Comparison of ENCODE assay signal across 7 cellular contexts in genomic region chr3:152267319-152267689, GRCh38. TPM values are rescaled to one million over a fixed set of nuclear protein-coding genes. Genes with fewer than 3 reads are reported as not detected.
DNase-seq lines count a peak whose midpoint lies in the region; ATAC-seq, FAIRE-seq and TF ChIP-seq lines count a peak whose summit lies in the region.

No MANE protein-coding gene starts in this region.

- no peaks in the 10 kb centered on the region for H3K9me3 ChIP-seq in T-helper 17 cell (ENCODE audit: control insufficient read depth, low read length, poor library complexity, severe bottlenecking)
- no peaks in the 10 kb centered on the region for H3K9me3 ChIP-seq in gastroesophageal sphincter

- H3K9me3 Mint-ChIP-seq in stimulated activated naive B cell treated with anti-CD40 and anti-IgM and Interleukin-4, amounts not matched to agents 10 μg/mL and 1 μg/mL and 100 μg/mL, for 72 hours, result no peaks in the 10 kb centered on the region

- no peak for FAIRE-seq in GM12892 (lab: Jason Lieb, UNC)

- H3K27ac ChIP-seq in HL-60 (replicated peaks), result peak overlapping the region; percentile 97
- H3K27ac ChIP-seq in gastroesophageal sphincter, result peak overlapping the region; percentile 91 to 99 (median 98)

- no peaks in the 10 kb centered on the region for H3K36me3 ChIP-seq in gastroesophageal sphincter

- H3K27me3 ChIP-seq in HL-60 (ENCODE audit: insufficient read depth, poor library complexity, severe bottlenecking) (no peaks in the 10 kb centered on the region), gastroesophageal sphincter (no peaks in the 10 kb centered on the region)

- DNase-seq in HL-60 (ENCODE audit: low read depth in 1 of 2, low spot score in 1 of 2), result no peak
- no peak for DNase-seq in T-helper 17 cell
- DNase-seq in stimulated activated naive B cell treated with anti-CD40 and anti-IgM and Interleukin-4, amounts not matched to agents 10 μg/mL and 1 μg/mL and 100 μg/mL, for 72 hours, result no peak
- no peak for DNase-seq in activated gamma-delta T cell (lab: John Stamatoyannopoulos, UW)
- no peak for DNase-seq in GM12892 (ENCODE audit: insufficient read length)

- H3K4me3 Mint-ChIP-seq in T-helper 17 cell, result peak overlapping the region; percentile 92
- peak overlapping the region; percentile 86 to 92 for H3K4me3 Mint-ChIP-seq in stimulated activated naive B cell treated with anti-CD40 and anti-IgM and Interleukin-4, amounts not matched to agents 10 μg/mL and 1 μg/mL and 100 μg/mL, for 72 hours

- ATAC-seq in T-helper 17 cell, result no peak
- no peak for ATAC-seq in gastroesophageal sphincter
- no peak for ATAC-seq in stimulated activated naive B cell treated with anti-CD40 and anti-IgM and Interleukin-4, amounts not matched to agents 10 μg/mL and 1 μg/mL and 100 μg/mL, for 72 hours (replicated peaks)
- no peak for ATAC-seq in GM21515 (IDR thresholded peaks at IDR 0.05; ENCODE audit: unreplicated experiment)

- H3K4me1 ChIP-seq in gastroesophageal sphincter, result peaks cover 0 to 58% (median 11%) of the 10 kb centered on the region in 3 donors

- TF ChIP-seq POLR2A in gastroesophageal sphincter (IDR thresholded peaks at IDR 0.05), result no peak
- no peak for TF ChIP-seq POLR2A in GM12892 (IDR thresholded peaks at IDR 0.05; ENCODE audit: low read depth, low read length)

- peak overlapping the region; percentile 95 for H3K27ac Mint-ChIP-seq in T-helper 17 cell
- peak overlapping the region; percentile 97 for H3K27ac Mint-ChIP-seq in stimulated activated naive B cell treated with anti-CD40 and anti-IgM and Interleukin-4, amounts not matched to agents 10 μg/mL and 1 μg/mL and 100 μg/mL, for 72 hours

- peaks cover 8% of the 10 kb centered on the region for H3K36me3 Mint-ChIP-seq in T-helper 17 cell (ENCODE audit: low read depth)
- peaks cover 34 to 48% of the 10 kb centered on the region in 2 donors for H3K36me3 Mint-ChIP-seq in stimulated activated naive B cell treated with anti-CD40 and anti-IgM and Interleukin-4, amounts not matched to agents 10 μg/mL and 1 μg/mL and 100 μg/mL, for 72 hours

- H3K4me3 ChIP-seq in HL-60 (replicated peaks; ENCODE audit: insufficient read depth, low read length), result peak overlapping the region; percentile 74
- peak overlapping the region; percentile 59 to 88 for H3K4me3 ChIP-seq in gastroesophageal sphincter

- WGBS in gastroesophageal sphincter (ENCODE audit: low coverage in 1 of 2), 2 donors, result 15 to 39% methylated on average over 5 of the region's 5 CpGs

- peaks cover 44% of the 10 kb centered on the region for H3K4me1 Mint-ChIP-seq in T-helper 17 cell
- H3K4me1 Mint-ChIP-seq in stimulated activated naive B cell treated with anti-CD40 and anti-IgM and Interleukin-4, amounts not matched to agents 10 μg/mL and 1 μg/mL and 100 μg/mL, for 72 hours, result peaks cover 31 to 47% of the 10 kb centered on the region in 2 donors

- H3K27me3 Mint-ChIP-seq in T-helper 17 cell, result no peaks in the 10 kb centered on the region
- H3K27me3 Mint-ChIP-seq in stimulated activated naive B cell treated with anti-CD40 and anti-IgM and Interleukin-4, amounts not matched to agents 10 μg/mL and 1 μg/mL and 100 μg/mL, for 72 hours, result no peaks in the 10 kb centered on the region

- TF ChIP-seq CTCF in HL-60 (IDR thresholded peaks at IDR 0.05; ENCODE audit: insufficient read depth, low read length) (no peak), gastroesophageal sphincter (IDR thresholded peaks at IDR 0.05) (no peak)

- no peak for TF ChIP-seq EP300 in gastroesophageal sphincter (IDR thresholded peaks at IDR 0.05)

RNA-seq across cellular contexts. Expression of gene MBNL1, which starts 1.4 kb away (rescaled TPM):
- total RNA-seq in T-helper 17 cell, result 100 to 1,000 TPM; 641 to 725 TPM
- total RNA-seq in gastroesophageal sphincter, result 100 to 1,000 TPM; 623 to 745 (median 684) TPM
- polyA plus RNA-seq in GM12892 (2012; ENCODE audit: missing spikeins), result 140 TPM
